In genomic region chr1:202106340-202107284, GRCh38 we compare ENCODE assay signal across 3 cellular contexts.
TF ChIP-seq lines count a peak whose summit lies in the region.

No MANE protein-coding gene starts in this region.

TF ChIP-seq in A549, 52 proteins besides CTCF, POLR2A, EP300 and RAD21 (continues in another document):
- TF ChIP-seq KDM5A (IDR thresholded peaks at IDR 0.05) (no peak), TFCP2L1 (CRISPR knock-in tag; IDR thresholded peaks at IDR 0.05) (no peak), HES2 (IDR thresholded peaks at IDR 0.05) (no peak), FOSL2 (IDR thresholded peaks at IDR 0.05) (no peak; the same call in 1 of the 2 replicates), FOSL2 (CRISPR knock-in tag; IDR thresholded peaks at IDR 0.05) (peak; percentile 85), CHD2 (IDR thresholded peaks at IDR 0.05; ENCODE audit: low read length, partially characterized antibody) (no peak), JUNB (IDR thresholded peaks at IDR 0.05) (peak; percentile 41), HOXB5 (CRISPR knock-in tag; IDR thresholded peaks at IDR 0.05) (0 out of 2 replicates have a peak, but pooled peaks have one; percentile 20), MAX (IDR thresholded peaks at IDR 0.05) (peak; percentile 62), PHF8 (IDR thresholded peaks at IDR 0.05; ENCODE audit: borderline replicate concordance, low read depth) (no peak), CBX2 (IDR thresholded peaks at IDR 0.05; ENCODE audit: borderline replicate concordance, low read depth) (no peak), NPAS2 (CRISPR knock-in tag; IDR thresholded peaks at IDR 0.05; ENCODE audit: borderline replicate concordance) (no peak), GATA3 (IDR thresholded peaks at IDR 0.05; ENCODE audit: borderline replicate concordance) (peak; percentile 35; the same call in 1 of the 2 replicates), BCL3 (IDR thresholded peaks at IDR 0.05) (no peak; the same call in 2 of the 3 replicates), ZNF302 (CRISPR knock-in tag; IDR thresholded peaks at IDR 0.05) (no peak), MAFK (IDR thresholded peaks at IDR 0.05; ENCODE audit: partially characterized antibody) (no peak), NFE2L2 (conservative IDR thresholded peaks at IDR 0.05; ENCODE audit: low read length) (no peak), KDM1A (IDR thresholded peaks at IDR 0.05; ENCODE audit: low read depth) (no peak), FOSB (CRISPR knock-in tag; IDR thresholded peaks at IDR 0.05) (0 out of 2 replicates have a peak, but pooled peaks have one; percentile 27), HDAC2 (IDR thresholded peaks at IDR 0.05) (no peak), HEYL (CRISPR knock-in tag; IDR thresholded peaks at IDR 0.05) (no peak), HMGXB4 (CRISPR knock-in tag; IDR thresholded peaks at IDR 0.05; ENCODE audit: borderline replicate concordance) (no peak), HOXB13 (CRISPR knock-in tag; IDR thresholded peaks at IDR 0.05; ENCODE audit: low read depth) (0 out of 2 replicates have a peak, but pooled peaks have one; percentile 40), CBX8 (IDR thresholded peaks at IDR 0.05) (no peak), JUN (IDR thresholded peaks at IDR 0.05) (no peak; a peak in 1 of 5 replicates), RARB (CRISPR knock-in tag; IDR thresholded peaks at IDR 0.05) (no peak), ESRRA (IDR thresholded peaks at IDR 0.05; ENCODE audit: borderline replicate concordance, low read length) (no peak), SREBF2 (IDR thresholded peaks at IDR 0.05) (no peak)

TF ChIP-seq in Ishikawa, 13 proteins besides CTCF, POLR2A, EP300 and RAD21:
- TF ChIP-seq MAX (IDR thresholded peaks at IDR 0.05) (no peak), TEAD4 (IDR thresholded peaks at IDR 0.05) (peak; percentile 46), FOXM1 (IDR thresholded peaks at IDR 0.05; ENCODE audit: borderline replicate concordance, low read depth) (peak; percentile 87), CREB1 (IDR thresholded peaks at IDR 0.05; ENCODE audit: low read depth) (no peak; the same call in 1 of the 2 replicates), TCF12 (IDR thresholded peaks at IDR 0.05; ENCODE audit: low read depth) (peak; percentile 93), EGR1 (IDR thresholded peaks at IDR 0.05) (no peak), ZBTB7A (IDR thresholded peaks at IDR 0.05; ENCODE audit: low read depth) (no peak), TAF1 (IDR thresholded peaks at IDR 0.05; ENCODE audit: low read depth) (0 out of 2 replicates have a peak, but pooled peaks have one; percentile 9), REST (IDR thresholded peaks at IDR 0.05; ENCODE audit: low read depth) (no peak), USF1 (IDR thresholded peaks at IDR 0.05) (no peak), NFIC (IDR thresholded peaks at IDR 0.05) (peak; percentile 74), YY1 (IDR thresholded peaks at IDR 0.05; ENCODE audit: low read depth) (0 out of 2 replicates have a peak, but pooled peaks have one; percentile 9), CEBPB (IDR thresholded peaks at IDR 0.05) (peak; percentile 83)

TF ChIP-seq in GM12878, 131 proteins besides CTCF, POLR2A, EP300 and RAD21:
- no peak for TF ChIP-seq GABPA (IDR thresholded peaks at IDR 0.05; ENCODE audit: low read depth)
- TF ChIP-seq GATAD2B (conservative IDR thresholded peaks at IDR 0.05; ENCODE audit: low read depth), result no peak
TF ChIP-seq in GM12878: peak in this region for 0.
